ENCODE assay signal across 8 cellular contexts in the genomic region with DNA sequence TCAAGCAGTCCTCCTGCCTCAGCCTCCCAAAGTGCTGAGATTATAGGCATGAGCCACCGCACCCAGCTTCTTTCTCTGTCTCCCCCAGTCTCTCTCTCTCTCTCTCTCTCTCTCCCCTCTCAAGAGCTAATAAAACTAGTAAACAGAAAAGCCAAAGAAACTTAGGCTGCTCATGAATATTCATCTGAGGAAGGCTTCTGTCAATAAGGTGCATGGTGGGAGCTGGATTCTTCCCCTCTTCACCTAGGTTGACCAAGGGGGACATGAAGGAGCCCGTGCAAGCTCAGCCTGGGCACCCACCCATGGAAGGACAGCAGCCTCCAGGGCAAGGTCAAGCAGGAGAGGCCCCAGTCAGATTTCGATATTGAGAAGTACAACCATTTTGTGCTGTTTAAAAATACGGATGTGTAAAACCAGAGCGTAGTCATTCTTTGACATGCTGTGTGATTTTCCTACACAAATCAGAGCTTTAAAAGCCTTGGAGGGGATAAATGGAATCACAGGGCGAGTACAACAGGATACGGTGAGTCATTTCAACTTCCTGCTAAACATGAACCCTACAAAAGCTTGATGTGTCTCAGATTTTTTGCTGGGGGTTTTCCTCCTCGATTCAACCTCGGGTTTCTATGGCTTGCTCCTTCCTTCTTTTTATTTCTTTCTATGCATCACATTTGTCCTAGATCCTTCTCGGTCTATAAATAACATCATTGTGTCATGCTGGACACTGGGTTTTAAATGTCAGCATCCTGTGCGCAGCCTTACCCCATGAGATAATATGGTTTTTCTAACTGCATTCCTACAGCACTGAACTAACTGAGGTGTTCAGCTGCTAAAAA.
A peak's percentile ranks its signal among the peaks of the same experiment; 100 is the strongest.
DNase-seq lines count a peak whose midpoint lies in the region; ATAC-seq and TF ChIP-seq lines count a peak whose summit lies in the region.

No MANE protein-coding gene starts in this region.

- no peaks in the 10 kb centered on the region for H3K9me3 ChIP-seq in skeletal muscle tissue (ENCODE audit: control insufficient read depth in 3 of 3, low read length in 3 of 3)

- ATAC-seq in GM18909 (IDR thresholded peaks at IDR 0.05; ENCODE audit: poor library complexity, unreplicated experiment) (peak; percentile 62), HG03196 (IDR thresholded peaks at IDR 0.05; ENCODE audit: unreplicated experiment) (peak; percentile 54)

- no peak for TF ChIP-seq CTCF in AG10803 (conservative IDR thresholded peaks at IDR 0.05; ENCODE audit: low read length)
- TF ChIP-seq CTCF in fibroblast of pulmonary artery (IDR thresholded peaks at IDR 0.05; ENCODE audit: low read length, missing control alignments): no peak

- no peaks in the 10 kb centered on the region for H3K27me3 ChIP-seq in skeletal muscle tissue (ENCODE audit: control insufficient read depth in 3 of 3, insufficient read depth in 3 of 3, low read length in 3 of 3)

- peak; percentile 62 for DNase-seq in AG10803 (ENCODE audit: low read depth)
- peak; percentile 38 for DNase-seq in activated CD4-positive, alpha-beta T cell treated with anti-CD3 and anti-CD28 coated beads for 48 hours
- peak; percentile 91 for DNase-seq in fibroblast of pulmonary artery (ENCODE audit: low read depth)
- no peak for DNase-seq in SKM-1 (lab: John Stamatoyannopoulos, UW; ENCODE audit: unreplicated experiment)
- no peak for DNase-seq in epidermal melanocyte (ENCODE audit: insufficient read length, low spot score)

- peak overlapping the region; percentile 69 for H3K27ac ChIP-seq in skeletal muscle tissue (ENCODE audit: low read depth, low read length)

- H3K36me3 ChIP-seq in skeletal muscle tissue (ENCODE audit: control insufficient read depth in 3 of 3, insufficient read depth in 3 of 3, low read length in 3 of 3): no peaks in the 10 kb centered on the region

- H3K4me3 ChIP-seq in AG10803 (ENCODE audit: low read length): no peak overlapping the region
- peak overlapping the region; percentile 10 for H3K4me3 ChIP-seq in fibroblast of pulmonary artery (replicated peaks; ENCODE audit: low read depth, low read length)
- H3K4me3 ChIP-seq in skeletal muscle tissue (ENCODE audit: low read length in 3 of 3): peak overlapping the region; percentile 4 to 31 (median 15)

- H3K9ac ChIP-seq in skeletal muscle tissue (ENCODE audit: low read depth in 1 of 3, low read length in 3 of 3): peak overlapping the region; percentile 25 to 55 (median 47)

- peaks cover 17 to 25% (median 17%) of the 10 kb centered on the region in 3 donors for H3K4me1 ChIP-seq in skeletal muscle tissue (ENCODE audit: control insufficient read depth in 3 of 3, insufficient read depth in 3 of 3, low read length in 3 of 3)

Comparison
In these comparisons a context has a peak if more than half of its experiments do, and no peak if none do; other contexts are left out.
1. DNase-seq: peak in AG10803 (single experiment), activated CD4-positive, alpha-beta T cell treated with anti-CD3 and anti-CD28 coated beads for 48 hours (single experiment) and fibroblast of pulmonary artery (single experiment); none in SKM-1 (single experiment) and epidermal melanocyte (single experiment).